ENCODE assay signal across 19 cellular contexts in the genomic region with DNA sequence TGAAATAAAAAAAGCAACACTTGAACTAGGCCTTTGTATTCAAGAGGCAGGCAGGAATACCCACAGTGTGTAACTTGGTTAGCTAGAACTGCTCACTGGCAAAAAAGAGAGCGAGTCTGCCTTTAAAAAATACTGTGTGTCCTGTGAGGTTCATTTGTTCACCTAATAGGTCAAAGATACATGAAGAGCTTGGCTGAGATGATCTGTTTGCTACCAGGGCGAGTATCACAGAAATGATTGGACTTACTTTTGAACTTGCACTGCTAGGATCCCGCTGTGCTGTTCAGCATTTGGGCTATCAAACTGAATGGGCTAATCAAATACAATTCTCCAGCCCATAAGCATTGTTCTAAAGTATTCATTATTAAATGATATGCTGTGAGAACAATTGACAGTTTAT.
A peak's percentile ranks its signal among the peaks of the same experiment; 100 is the strongest.
DNase-seq lines count a peak whose midpoint lies in the region; ATAC-seq and TF ChIP-seq lines count a peak whose summit lies in the region.
"Had no signal": no experiment of that assay in that cellular context is flagged by ENCODE, and none has a peak within 500 bp of the region (broad histone marks: within the 10 kb centered on the region; RNA-seq: fewer than 3 reads in every experiment).

No MANE protein-coding gene starts in this region.

- H3K36me3 Mint-ChIP-seq in MCF 10A (ENCODE audit: insufficient read depth, unreplicated experiment) (peaks cover 47% of the 10 kb centered on the region), nephron (ENCODE audit: low read depth) (peaks cover 43% of the 10 kb centered on the region)
- H3K36me3 Mint-ChIP-seq: CD8-positive, alpha-beta T cell had no signal

- H3K79me2 ChIP-seq in mammary epithelial cell (ENCODE audit: insufficient read depth, low read length), result no peaks in the 10 kb centered on the region

- H3K36me3 ChIP-seq in mammary epithelial cell (ENCODE audit: insufficient read depth, low read length) (peaks cover 9% of the 10 kb centered on the region), heart left ventricle (peaks cover 0 to 34% (median 13%) of the 10 kb centered on the region in 9 donors)
- H3K36me3 ChIP-seq: BLaER1 treated with 17β-estradiol and CSF1 and Interleukin-3, amounts not matched to agents 10 nM and 100 nM had no signal

- H3K27me3 ChIP-seq in mammary epithelial cell (ENCODE audit: insufficient read depth, low read length), result no peaks in the 10 kb centered on the region
- no peaks in the 10 kb centered on the region for H3K27me3 ChIP-seq in heart left ventricle
- H3K27me3 ChIP-seq: BLaER1 treated with 17β-estradiol and CSF1 and Interleukin-3, amounts not matched to agents 10 nM and 100 nM had no signal

- no peaks in the 10 kb centered on the region for H4K20me1 ChIP-seq in mammary epithelial cell (ENCODE audit: insufficient read depth, low read length)
- H4K20me1 ChIP-seq: BLaER1 treated with 17β-estradiol and CSF1 and Interleukin-3, amounts not matched to agents 10 nM and 100 nM had no signal

- no peaks in the 10 kb centered on the region for H3K9me3 Mint-ChIP-seq in MCF 10A (ENCODE audit: unreplicated experiment)
- H3K9me3 Mint-ChIP-seq in nephron, result no peaks in the 10 kb centered on the region
- H3K9me3 Mint-ChIP-seq: CD4-positive, alpha-beta T cell had no signal

- no peak for TF ChIP-seq POLR2A in heart left ventricle (IDR thresholded peaks at IDR 0.05)

- no peak overlapping the region for H2AFZ ChIP-seq in mammary epithelial cell (ENCODE audit: low read depth, low read length)

- DNase-seq in MCF 10A (ENCODE audit: unreplicated experiment) (no peak), mammary epithelial cell (no peak), left ventricle myocardium superior (no peak), heart left ventricle (no peak), retina (peak; percentile 17), HCEC 1CT (no peak), mucosa of gallbladder (ENCODE audit: low spot score) (no peak)
- DNase-seq: AML-193; Caco-2; Calu3; CD4-positive, alpha-beta T cell; GF-D8 had no signal

- H3K4me1 ChIP-seq in mammary epithelial cell (ENCODE audit: insufficient read depth, low read length) (peaks cover 20% of the 10 kb centered on the region), heart left ventricle (peaks cover 0 to 14% (median 5%) of the 10 kb centered on the region in 12 donors)
- H3K4me1 ChIP-seq: A549, Caco-2 had no signal

- no peak overlapping the region for H3K27ac ChIP-seq in mammary epithelial cell (ENCODE audit: insufficient read depth, low read depth, low read length)
- H3K27ac ChIP-seq in heart left ventricle, result no peak overlapping the region
- H3K27ac ChIP-seq: 22Rv1; A549; BLaER1 treated with 17β-estradiol and CSF1 and Interleukin-3, amounts not matched to agents 10 nM and 100 nM; C4-2B had no signal

- TF ChIP-seq CTCF in MCF 10A (IDR thresholded peaks at IDR 0.05; ENCODE audit: unreplicated experiment) (no peak), mammary epithelial cell (conservative IDR thresholded peaks at IDR 0.05 in 1 of 2, IDR thresholded peaks at IDR 0.05 in 1 of 2; ENCODE audit: extremely low read depth in 1 of 2, insufficient read depth in 1 of 2, low read depth in 1 of 2, low read length in 2 of 2) (no peak), heart left ventricle (IDR thresholded peaks at IDR 0.05) (no peak), nephron (IDR thresholded peaks at IDR 0.05; ENCODE audit: unreplicated experiment in 3 of 3) (no peak)

- H3K4me1 Mint-ChIP-seq in MCF 10A (ENCODE audit: insufficient read depth, unreplicated experiment) (peaks cover 21% of the 10 kb centered on the region), nephron (peaks cover 79% of the 10 kb centered on the region)
- H3K4me1 Mint-ChIP-seq: B cell had no signal

- BruUV-seq in MCF 10A (replicated peaks; lab: Mats Ljungman, UMichigan) (no TSS peak), mammary epithelial cell (replicated peaks; lab: Mats Ljungman, UMichigan) (no TSS peak)

- no peaks in the 10 kb centered on the region for H3K9me3 ChIP-seq in mammary epithelial cell (replicated peaks; ENCODE audit: insufficient read depth, low read length)
- H3K9me3 ChIP-seq in heart left ventricle, result no peaks in the 10 kb centered on the region
- H3K9me3 ChIP-seq: A549; BLaER1 treated with 17β-estradiol and CSF1 and Interleukin-3, amounts not matched to agents 10 nM and 100 nM; Caco-2 had no signal

- POLR2A ChIA-PET in MCF 10A (lab: Yijun Ruan, JAX), result interaction anchor here (0.6 kb wide), 1 partner anchor 12 kb away, joined by 3 read pairs; no protein-coding TSS in a partner anchor

- intact Hi-C loops in MCF 10A (cut with micrococcal nuclease) (no loop called here), mammary epithelial cell (cut with micrococcal nuclease) (loop anchor here (5.0 kb wide), 1 partner anchor 117 kb away; no protein-coding TSS in a partner anchor), left ventricle myocardium superior (cut with micrococcal nuclease) (no loop called here), heart left ventricle (cut with DNase I) (loop anchor here in 2 of 10 donors (5.0 to 10.0 kb wide), 3 partner anchors 43 to 180 kb away; no protein-coding TSS in a partner anchor)

- H3K27me3 Mint-ChIP-seq in MCF 10A (ENCODE audit: insufficient read depth, unreplicated experiment), result no peaks in the 10 kb centered on the region
- H3K27me3 Mint-ChIP-seq in nephron (ENCODE audit: low read depth), result no peaks in the 10 kb centered on the region
- H3K27me3 Mint-ChIP-seq: B cell; CD4-positive, alpha-beta T cell had no signal

- H3K4me2 ChIP-seq in mammary epithelial cell (ENCODE audit: insufficient read depth, low read depth, low read length), result no peak overlapping the region
- H3K4me2 ChIP-seq: A549; BLaER1 treated with 17β-estradiol and CSF1 and Interleukin-3, amounts not matched to agents 10 nM and 100 nM had no signal

- peak overlapping the region; percentile 16 for H3K27ac Mint-ChIP-seq in MCF 10A (ENCODE audit: low read depth, unreplicated experiment)
- H3K27ac Mint-ChIP-seq in nephron, result peak overlapping the region; percentile 22 to 81 (median 30)
- H3K27ac Mint-ChIP-seq: B cell; CD4-positive, alpha-beta T cell; CD8-positive, alpha-beta T cell had no signal

- CTCF ChIA-PET in MCF 10A (lab: Yijun Ruan, JAX) (interaction anchor here (0.6 to 1.0 kb wide), 2 partner anchors 268 to 504 kb away, joined by 3 to 4 read pairs; no protein-coding TSS in a partner anchor), mammary epithelial cell (lab: Charles Lee; ENCODE audit: low non-redundant PET) (no interaction called here)

- in situ Hi-C loops in mammary epithelial cell (cut with MboI; ENCODE audit: low sequenced_read_pairs in 2 of 2), result loop anchor here in 1 of 2 donors (25.0 kb wide), 1 partner anchor 648 kb away; no protein-coding TSS in a partner anchor

- ATAC-seq in left ventricle myocardium superior (peak; percentile 41), heart left ventricle (no peak)
- ATAC-seq: A549; CD8-positive, alpha-beta T cell had no signal

- WGBS in mammary epithelial cell (ENCODE audit: low coverage, missing lambda C conversion rate), result 100% methylated on average over 3 of the region's 3 CpGs
- WGBS in heart left ventricle, 4 donors, result 84 to 89% (median 85%) methylated on average over 3 of the region's 3 CpGs

- no peak overlapping the region for H3K4me3 ChIP-seq in mammary epithelial cell (replicated peaks in 1 of 3; ENCODE audit: insufficient read depth in 1 of 3, low read depth in 2 of 3, low read length in 3 of 3)
- H3K4me3 ChIP-seq in heart left ventricle, result no peak overlapping the region
- H3K4me3 ChIP-seq: A549; BLaER1 treated with 17β-estradiol and CSF1 and Interleukin-3, amounts not matched to agents 10 nM and 100 nM had no signal

- no peak overlapping the region for H3K4me3 Mint-ChIP-seq in MCF 10A (ENCODE audit: unreplicated experiment)
- H3K4me3 Mint-ChIP-seq in nephron, result no peak overlapping the region
- H3K4me3 Mint-ChIP-seq: B cell; CD4-positive, alpha-beta T cell; CD8-positive, alpha-beta T cell had no signal

- H3K9ac ChIP-seq in mammary epithelial cell (ENCODE audit: insufficient read depth, low read length), result no peak overlapping the region
- H3K9ac ChIP-seq: BLaER1 treated with 17β-estradiol and CSF1 and Interleukin-3, amounts not matched to agents 10 nM and 100 nM had no signal

- dilution Hi-C loops in mammary epithelial cell (cut with HindIII; ENCODE audit: low sequenced_read_pairs), result no loop called here
